ENCODE assay signal across 1 cellular context in the genomic region with DNA sequence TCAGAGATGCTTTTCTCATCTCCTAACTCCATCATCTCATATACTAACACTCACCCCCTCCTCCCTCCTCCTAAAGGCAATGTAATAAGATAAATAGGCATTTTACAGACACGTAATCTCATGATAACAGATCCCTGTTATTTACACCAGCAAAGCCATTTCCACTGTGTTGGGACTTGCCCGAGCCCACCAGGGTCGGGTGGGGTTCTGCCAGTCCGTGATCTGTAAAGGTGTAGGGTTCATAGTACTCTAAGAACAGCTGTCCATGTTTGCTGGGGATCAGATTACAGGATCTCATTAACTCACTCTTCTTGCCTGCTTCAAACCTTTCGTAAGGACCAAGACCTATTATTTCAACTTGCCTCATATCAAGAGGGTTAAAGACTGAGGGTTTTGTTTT.
TF ChIP-seq lines count a peak whose summit lies in the region.

No MANE protein-coding gene starts in this region.

TF ChIP-seq in GM23338, 12 proteins besides CTCF, POLR2A, EP300 and RAD21 (continued from another document):
- TF ChIP-seq, protein P1, sequence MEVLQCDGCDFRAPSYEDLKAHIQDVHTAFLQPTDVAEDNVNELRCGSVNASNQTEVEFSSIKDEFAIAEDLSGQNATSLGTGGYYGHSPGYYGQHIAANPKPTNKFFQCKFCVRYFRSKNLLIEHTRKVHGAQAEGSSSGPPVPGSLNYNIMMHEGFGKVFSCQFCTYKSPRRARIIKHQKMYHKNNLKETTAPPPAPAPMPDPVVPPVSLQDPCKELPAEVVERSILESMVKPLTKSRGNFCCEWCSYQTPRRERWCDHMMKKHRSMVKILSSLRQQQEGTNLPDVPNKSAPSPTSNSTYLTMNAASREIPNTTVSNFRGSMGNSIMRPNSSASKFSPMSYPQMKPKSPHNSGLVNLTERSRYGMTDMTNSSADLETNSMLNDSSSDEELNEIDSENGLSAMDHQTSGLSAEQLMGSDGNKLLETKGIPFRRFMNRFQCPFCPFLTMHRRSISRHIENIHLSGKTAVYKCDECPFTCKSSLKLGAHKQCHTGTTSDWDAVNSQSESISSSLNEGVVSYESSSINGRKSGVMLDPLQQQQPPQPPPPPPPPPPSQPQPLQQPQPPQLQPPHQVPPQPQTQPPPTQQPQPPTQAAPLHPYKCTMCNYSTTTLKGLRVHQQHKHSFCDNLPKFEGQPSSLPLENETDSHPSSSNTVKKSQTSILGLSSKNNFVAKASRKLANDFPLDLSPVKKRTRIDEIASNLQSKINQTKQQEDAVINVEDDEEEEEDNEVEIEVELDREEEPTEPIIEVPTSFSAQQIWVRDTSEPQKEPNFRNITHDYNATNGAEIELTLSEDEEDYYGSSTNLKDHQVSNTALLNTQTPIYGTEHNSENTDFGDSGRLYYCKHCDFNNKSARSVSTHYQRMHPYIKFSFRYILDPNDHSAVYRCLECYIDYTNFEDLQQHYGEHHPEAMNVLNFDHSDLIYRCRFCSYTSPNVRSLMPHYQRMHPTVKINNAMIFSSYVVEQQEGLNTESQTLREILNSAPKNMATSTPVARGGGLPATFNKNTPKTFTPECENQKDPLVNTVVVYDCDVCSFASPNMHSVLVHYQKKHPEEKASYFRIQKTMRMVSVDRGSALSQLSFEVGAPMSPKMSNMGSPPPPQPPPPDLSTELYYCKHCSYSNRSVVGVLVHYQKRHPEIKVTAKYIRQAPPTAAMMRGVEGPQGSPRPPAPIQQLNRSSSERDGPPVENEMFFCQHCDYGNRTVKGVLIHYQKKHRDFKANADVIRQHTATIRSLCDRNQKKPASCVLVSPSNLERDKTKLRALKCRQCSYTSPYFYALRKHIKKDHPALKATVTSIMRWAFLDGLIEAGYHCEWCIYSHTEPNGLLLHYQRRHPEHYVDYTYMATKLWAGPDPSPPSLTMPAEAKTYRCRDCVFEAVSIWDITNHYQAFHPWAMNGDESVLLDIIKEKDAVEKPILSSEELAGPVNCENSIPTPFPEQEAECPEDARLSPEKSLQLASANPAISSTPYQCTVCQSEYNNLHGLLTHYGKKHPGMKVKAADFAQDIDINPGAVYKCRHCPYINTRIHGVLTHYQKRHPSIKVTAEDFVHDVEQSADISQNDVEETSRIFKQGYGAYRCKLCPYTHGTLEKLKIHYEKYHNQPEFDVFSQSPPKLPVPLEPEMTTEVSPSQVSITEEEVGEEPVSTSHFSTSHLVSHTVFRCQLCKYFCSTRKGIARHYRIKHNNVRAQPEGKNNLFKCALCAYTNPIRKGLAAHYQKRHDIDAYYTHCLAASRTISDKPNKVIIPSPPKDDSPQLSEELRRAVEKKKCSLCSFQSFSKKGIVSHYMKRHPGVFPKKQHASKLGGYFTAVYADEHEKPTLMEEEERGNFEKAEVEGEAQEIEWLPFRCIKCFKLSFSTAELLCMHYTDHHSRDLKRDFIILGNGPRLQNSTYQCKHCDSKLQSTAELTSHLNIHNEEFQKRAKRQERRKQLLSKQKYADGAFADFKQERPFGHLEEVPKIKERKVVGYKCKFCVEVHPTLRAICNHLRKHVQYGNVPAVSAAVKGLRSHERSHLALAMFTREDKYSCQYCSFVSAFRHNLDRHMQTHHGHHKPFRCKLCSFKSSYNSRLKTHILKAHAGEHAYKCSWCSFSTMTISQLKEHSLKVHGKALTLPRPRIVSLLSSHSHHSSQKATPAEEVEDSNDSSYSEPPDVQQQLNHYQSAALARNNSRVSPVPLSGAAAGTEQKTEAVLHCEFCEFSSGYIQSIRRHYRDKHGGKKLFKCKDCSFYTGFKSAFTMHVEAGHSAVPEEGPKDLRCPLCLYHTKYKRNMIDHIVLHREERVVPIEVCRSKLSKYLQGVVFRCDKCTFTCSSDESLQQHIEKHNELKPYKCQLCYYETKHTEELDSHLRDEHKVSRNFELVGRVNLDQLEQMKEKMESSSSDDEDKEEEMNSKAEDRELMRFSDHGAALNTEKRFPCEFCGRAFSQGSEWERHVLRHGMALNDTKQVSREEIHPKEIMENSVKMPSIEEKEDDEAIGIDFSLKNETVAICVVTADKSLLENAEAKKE (CRISPR knock-in tag; IDR thresholded peaks at IDR 0.05) = no peak
- no peak for TF ChIP-seq CREB1 (CRISPR knock-in tag; IDR thresholded peaks at IDR 0.05; ENCODE audit: low read depth)
- no peak for TF ChIP-seq ZNF331 (CRISPR knock-in tag; IDR thresholded peaks at IDR 0.05; ENCODE audit: low read depth)
